Comparison of ENCODE assay signal across 23 cellular contexts in genomic region chrX:57586360-57586759, GRCh38.
"Had no signal": no experiment of that assay in that cellular context is flagged by ENCODE, and none has a peak within 500 bp of the region (broad histone marks: within the 10 kb centered on the region; RNA-seq: fewer than 3 reads in every experiment).

No MANE protein-coding gene starts in this region.

- DNase-seq: KBM-7, MG63, NCI-H1092 treated with DMSO at 0.1 percent for 48 hours, NCI-H1436, NCI-H187, NCI-H2029, NCI-H2081 treated with DMSO at 0.1 percent for 48 hours, NCI-H2171, NCI-H226, NCI-H446, NCI-H510A, NCI-H524 treated with DMSO at 0.1 percent for 48 hours, NCI-H69, NCI-H774, Right ventricle myocardium superior, RPMI8226, SIG-M5 had no signal

- H3K9me3 Mint-ChIP-seq: IgD-negative memory B cell had no signal

- H3K4me3 Mint-ChIP-seq: IgD-negative memory B cell had no signal

- H3K36me3 ChIP-seq: MG63, SJSA1 had no signal

- FAIRE-seq: HTR-8/SVneo, RCC 7860 had no signal

- H3K27me3 Mint-ChIP-seq: IgD-negative memory B cell had no signal

- H3K27me3 ChIP-seq: MG63, SJSA1 had no signal

- H3K9me3 ChIP-seq: MG63, SJSA1 had no signal

- H3K36me3 Mint-ChIP-seq: IgD-negative memory B cell had no signal

- H3K27ac ChIP-seq: HL-60, SJSA1, SK-N-MC had no signal

- H3K4me3 ChIP-seq: MG63, SJSA1, SK-N-MC had no signal
